Comparison of ENCODE assay signal across 18 cellular contexts in genomic region chr3:9681011-9681722, GRCh38. TPM values are rescaled to one million over a fixed set of nuclear protein-coding genes. Genes with fewer than 3 reads are reported as not detected.
DNase-seq lines count a peak whose midpoint lies in the region; ATAC-seq, FAIRE-seq and TF ChIP-seq lines count a peak whose summit lies in the region.
"Had no signal": no experiment of that assay in that cellular context is flagged by ENCODE, and none has a peak within 500 bp of the region (broad histone marks: within the 10 kb centered on the region; RNA-seq: fewer than 3 reads in every experiment).

No MANE protein-coding gene starts in this region.

- no peaks in the 10 kb centered on the region for H3K9me3 Mint-ChIP-seq in endothelial cell (ENCODE audit: unreplicated experiment)
- H3K9me3 Mint-ChIP-seq: CD8-positive, alpha-beta T cell; H9 had no signal

- H3K27ac ChIP-seq in right atrium auricular region (peak overlapping the region; percentile 23 to 26), angular gyrus (ENCODE audit: low read depth, low read length) (peak overlapping the region; percentile 7), HepG2 (ENCODE audit: extremely low read length, insufficient read depth, low read length) (peak overlapping the region; percentile 4)
- H3K27ac ChIP-seq: BLaER1 treated with 17β-estradiol and CSF1 and Interleukin-3, amounts not matched to agents 10 nM and 100 nM had no signal

- peak overlapping the region; percentile 26 for H3K4me2 ChIP-seq in HepG2 (ENCODE audit: low read depth, low read length)
- H3K4me2 ChIP-seq: BLaER1 treated with 17β-estradiol and CSF1 and Interleukin-3, amounts not matched to agents 10 nM and 100 nM had no signal

- no peak overlapping the region for H3K9ac ChIP-seq in HepG2 (ENCODE audit: insufficient read depth, low read depth, low read length)
- H3K9ac ChIP-seq: BLaER1 treated with 17β-estradiol and CSF1 and Interleukin-3, amounts not matched to agents 10 nM and 100 nM had no signal

- H3K4me3 ChIP-seq in right atrium auricular region (no peak overlapping the region), HepG2 (replicated peaks in 1 of 3; ENCODE audit: insufficient read depth in 1 of 3, low read depth in 2 of 3, low read length in 3 of 3) (no peak overlapping the region)
- H3K4me3 ChIP-seq: BLaER1 treated with 17β-estradiol and CSF1 and Interleukin-3, amounts not matched to agents 10 nM and 100 nM had no signal

- intact Hi-C loops in left ventricle myocardium superior (cut with micrococcal nuclease) (no loop called here), HepG2 (cut with micrococcal nuclease; ENCODE audit: unreplicated experiment) (no loop called here)

- no peaks in the 10 kb centered on the region for H3K79me2 ChIP-seq in HepG2 (ENCODE audit: insufficient read depth, low read length)

- TF ChIP-seq RAD21 in HepG2 (CRISPR knock-in tag; IDR thresholded peaks at IDR 0.05) = no peak

- TF ChIP-seq CTCF in right atrium auricular region (IDR thresholded peaks at IDR 0.05) (no peak), endothelial cell (IDR thresholded peaks at IDR 0.05; ENCODE audit: unreplicated experiment) (no peak), HepG2 (CRISPR knock-in tag; IDR thresholded peaks at IDR 0.05) (no peak)

- H3K27ac Mint-ChIP-seq in endothelial cell (ENCODE audit: unreplicated experiment) = no peak overlapping the region
- H3K27ac Mint-ChIP-seq: B cell; CD8-positive, alpha-beta T cell had no signal

- CTCF ChIA-PET in HepG2 (lab: Yijun Ruan, JAX; ENCODE audit: low intra/inter-chr PET ratio, low total read pairs) = no interaction called here

- TF ChIP-seq EP300 in HepG2 (IDR thresholded peaks at IDR 0.05; ENCODE audit: low read depth in 2 of 2, low read length in 2 of 2) = no peak
- no peak for TF ChIP-seq EP300 in HepG2 (CRISPR knock-in tag; IDR thresholded peaks at IDR 0.05; ENCODE audit: borderline replicate concordance)

- no peaks in the 10 kb centered on the region for H3K27me3 ChIP-seq in right atrium auricular region
- no peaks in the 10 kb centered on the region for H3K27me3 ChIP-seq in HepG2 (ENCODE audit: control insufficient read depth in 1 of 2, insufficient read depth in 2 of 2, low read length in 2 of 2)
- H3K27me3 ChIP-seq: BLaER1 treated with 17β-estradiol and CSF1 and Interleukin-3, amounts not matched to agents 10 nM and 100 nM had no signal

- peaks cover 36% of the 10 kb centered on the region for H3K4me1 Mint-ChIP-seq in endothelial cell (ENCODE audit: unreplicated experiment)
- H3K4me1 Mint-ChIP-seq: B cell, H9 had no signal

- no peak for FAIRE-seq in HepG2 (lab: Jason Lieb, UNC)
- FAIRE-seq: GM19239, H1 had no signal

- H2AFZ ChIP-seq in HepG2 (ENCODE audit: low read length) = no peak overlapping the region

- in situ Hi-C loops in HepG2 (cut with HindIII; ENCODE audit: extremely low pct_ligation_motif_present, low pct_unique_long_range_greater_than_20kb) = no loop called here

- H3K9me3 ChIP-seq in right atrium auricular region (no peaks in the 10 kb centered on the region), HepG2 (ENCODE audit: low read length) (no peaks in the 10 kb centered on the region)
- H3K9me3 ChIP-seq: BLaER1 treated with 17β-estradiol and CSF1 and Interleukin-3, amounts not matched to agents 10 nM and 100 nM had no signal

- H3K36me3 Mint-ChIP-seq in endothelial cell (ENCODE audit: low read depth, unreplicated experiment) = peaks cover 70% of the 10 kb centered on the region

- H3K4me1 ChIP-seq in right atrium auricular region = peaks cover 0 to 35% of the 10 kb centered on the region in 2 donors
- peaks cover 18% of the 10 kb centered on the region for H3K4me1 ChIP-seq in HepG2 (ENCODE audit: insufficient read depth, low read length)

- BruUV-seq in HepG2 (replicated peaks; lab: Mats Ljungman, UMichigan) = no TSS peak

- no peak for TF ChIP-seq POLR2A in HepG2 (IDR thresholded peaks at IDR 0.05; ENCODE audit: insufficient read depth in 1 of 2, low read depth in 2 of 2, low read length in 2 of 2)

- H3K4me3 Mint-ChIP-seq in endothelial cell (ENCODE audit: unreplicated experiment) = peak overlapping the region; percentile 10
- H3K4me3 Mint-ChIP-seq: B cell; CD8-positive, alpha-beta T cell; H9 had no signal

- H3K36me3 ChIP-seq in right atrium auricular region = peaks cover 100% of the 10 kb centered on the region
- peaks cover 32 to 81% of the 10 kb centered on the region in 2 experiments; a peak in 4 of 5 replicates for H3K36me3 ChIP-seq in HepG2 (replicated peaks in 1 of 2; ENCODE audit: control insufficient read depth in 1 of 2, insufficient read depth in 2 of 2, low read length in 2 of 2)

- DNase-seq in right atrium auricular region (ENCODE audit: low spot score) = no peak
- DNase-seq in left ventricle myocardium superior = no peak
- DNase-seq in endothelial cell (ENCODE audit: low spot score) = no peak
- DNase-seq in HepG2 (ENCODE audit: low spot score) = no peak
- DNase-seq in activated naive CD4-positive, alpha-beta T cell treated with anti-CD3 and anti-CD28 coated beads, Interleukin-2, amount 50 U/mL, for 16 hours = no peak
- no peak for DNase-seq in pons (ENCODE audit: low spot score)
- DNase-seq: Calu3; CD8-positive, alpha-beta T cell; DMS79 treated with DMSO at 0.1 percent for 48 hours; GF-D8; H9 had no signal

- POLR2A ChIA-PET in HepG2 (lab: Yijun Ruan, JAX) = interaction anchor here (1.3 to 1.5 kb wide), 2 partner anchors 32 to 112 kb away, joined by 5 read pairs; partner anchors contain the start of genes ARPC4 and MTMR14

- peaks cover 9% of the 10 kb centered on the region for H3K27me3 Mint-ChIP-seq in endothelial cell (ENCODE audit: unreplicated experiment)
- H3K27me3 Mint-ChIP-seq: B cell had no signal

- H4K20me1 ChIP-seq in HepG2 (ENCODE audit: insufficient read depth, low read length) = peaks cover 3% of the 10 kb centered on the region; the same call in 1 of the 2 replicates

- 67% methylated on average over 7 of the region's 7 CpGs for WGBS in HepG2 (ENCODE audit: low lambda C conversion rate)

- ATAC-seq in left ventricle myocardium superior (no peak), HepG2 (peak; percentile 53), HG03280 (IDR thresholded peaks at IDR 0.05; ENCODE audit: unreplicated experiment) (no peak)
- ATAC-seq: CD8-positive, alpha-beta T cell had no signal

RNA-seq across cellular contexts. Expression of gene CPNE9, which starts 22.5 kb away (rescaled TPM):
- total RNA-seq in right atrium auricular region (not detected), left ventricle myocardium superior (not detected), endothelial cell (ENCODE audit: unreplicated experiment) (0.31 TPM), HepG2 (2016; rRNA removed; fragmentation: Illumina TruSeq; extraction: Trizol) (not detected in 2 replicates)
- not detected in 2 replicates for total RNA-seq in HepG2 (2016; cell fraction: cytosol; rRNA removed; fragmentation: Illumina TruSeq; extraction: Trizol; ENCODE audit: low read depth)
- total RNA-seq in HepG2 (2016; cell fraction: insoluble cytoplasmic fraction; rRNA removed; fragmentation: Illumina TruSeq; extraction: Trizol) = not detected in 2 replicates
- total RNA-seq in HepG2 (2016; cell fraction: membrane; rRNA removed; fragmentation: Illumina TruSeq; extraction: Trizol) = not detected in 2 replicates
- not detected in 2 replicates for total RNA-seq in HepG2 (2016; cell fraction: nucleus; rRNA removed; fragmentation: Illumina TruSeq; extraction: Trizol)
- polyA plus RNA-seq in HepG2 (2011; rRNA removed) = 0.14 and 0.20 TPM in 2 replicates
- polyA plus RNA-seq in HepG2 (2011; cell fraction: cytosol; rRNA removed) = 0.14 and 0.17 TPM in 2 replicates
- 0.35 and 0.63 TPM in 2 replicates for polyA plus RNA-seq in HepG2 (2011; cell fraction: nucleus; rRNA removed)
- 0.19 TPM in 1 of 2 replicates, not detected in the other for polyA plus RNA-seq in HepG2 (2012)
- polyA plus RNA-seq in HepG2 (2016; cell fraction: cytosol; fragmentation: Illumina TruSeq; extraction: Trizol; ENCODE audit: low read depth) = not detected in 2 replicates
- not detected in 2 replicates for polyA plus RNA-seq in HepG2 (2016; cell fraction: insoluble cytoplasmic fraction; fragmentation: Illumina TruSeq; extraction: Trizol; ENCODE audit: low read depth)
- polyA plus RNA-seq in HepG2 (2016; cell fraction: membrane; fragmentation: Illumina TruSeq; extraction: Trizol; ENCODE audit: low read depth) = not detected in 2 replicates
- not detected in 2 replicates for polyA plus RNA-seq in HepG2 (2016; cell fraction: nucleus; fragmentation: Illumina TruSeq; extraction: Trizol; ENCODE audit: insufficient read depth, low read depth)
- not detected in 2 replicates for polyA minus RNA-seq in HepG2 (2011; rRNA and poly(A)+ RNA removed; ENCODE audit: low replicate concordance)
- polyA minus RNA-seq in HepG2 (2011; cell fraction: cytosol; rRNA and poly(A)+ RNA removed) = not detected in 2 replicates
- not detected in 2 replicates for polyA minus RNA-seq in HepG2 (2011; cell fraction: nucleus; rRNA and poly(A)+ RNA removed)
- total RNA-seq: A172, Calu3 had no signal

RNA-seq across cellular contexts. Expression of gene MTMR14, which starts 31.9 kb away (rescaled TPM):
- 10 to 100 TPM; 47.6 to 52.0 TPM for total RNA-seq in right atrium auricular region
- total RNA-seq in left ventricle myocardium superior = 45.3 TPM
- 65.0 TPM for total RNA-seq in endothelial cell (ENCODE audit: unreplicated experiment)
- 32.1 and 32.8 TPM in 2 replicates for total RNA-seq in HepG2 (2016; rRNA removed; fragmentation: Illumina TruSeq; extraction: Trizol)
- total RNA-seq in HepG2 (2016; cell fraction: cytosol; rRNA removed; fragmentation: Illumina TruSeq; extraction: Trizol; ENCODE audit: low read depth) = 13.1 and 13.6 TPM in 2 replicates
- 31.6 and 34.2 TPM in 2 replicates for total RNA-seq in HepG2 (2016; cell fraction: insoluble cytoplasmic fraction; rRNA removed; fragmentation: Illumina TruSeq; extraction: Trizol)
- 27.7 and 29.6 TPM in 2 replicates for total RNA-seq in HepG2 (2016; cell fraction: membrane; rRNA removed; fragmentation: Illumina TruSeq; extraction: Trizol)
- 21.4 and 25.0 TPM in 2 replicates for total RNA-seq in HepG2 (2016; cell fraction: nucleus; rRNA removed; fragmentation: Illumina TruSeq; extraction: Trizol)
- polyA plus RNA-seq in HepG2 (2011; rRNA removed) = 27.1 and 34.1 TPM in 2 replicates
- 24.2 and 25.0 TPM in 2 replicates for polyA plus RNA-seq in HepG2 (2011; cell fraction: cytosol; rRNA removed)
- polyA plus RNA-seq in HepG2 (2011; cell fraction: nucleus; rRNA removed) = 50.1 and 52.8 TPM in 2 replicates
- 21.2 and 22.8 TPM in 2 replicates for polyA plus RNA-seq in HepG2 (2012)
- polyA plus RNA-seq in HepG2 (2016; cell fraction: cytosol; fragmentation: Illumina TruSeq; extraction: Trizol; ENCODE audit: low read depth) = 12.6 and 13.3 TPM in 2 replicates
- 28.2 TPM in 2 replicates for polyA plus RNA-seq in HepG2 (2016; cell fraction: insoluble cytoplasmic fraction; fragmentation: Illumina TruSeq; extraction: Trizol; ENCODE audit: low read depth)
- polyA plus RNA-seq in HepG2 (2016; cell fraction: membrane; fragmentation: Illumina TruSeq; extraction: Trizol; ENCODE audit: low read depth) = 18.7 and 19.2 TPM in 2 replicates
- 30.0 and 32.2 TPM in 2 replicates for polyA plus RNA-seq in HepG2 (2016; cell fraction: nucleus; fragmentation: Illumina TruSeq; extraction: Trizol; ENCODE audit: insufficient read depth, low read depth)
- polyA minus RNA-seq in HepG2 (2011; rRNA and poly(A)+ RNA removed; ENCODE audit: low replicate concordance) = 38.6 and 41.3 TPM in 2 replicates
- 14.0 and 18.4 TPM in 2 replicates for polyA minus RNA-seq in HepG2 (2011; cell fraction: cytosol; rRNA and poly(A)+ RNA removed)
- polyA minus RNA-seq in HepG2 (2011; cell fraction: nucleus; rRNA and poly(A)+ RNA removed) = 34.6 and 41.4 TPM in 2 replicates

RNA-seq across cellular contexts. Expression of gene BRPF1, which starts 50.4 kb away (rescaled TPM):
- total RNA-seq in right atrium auricular region = 10 to 100 TPM in 1 of 2 donors, 1 to 10 TPM in 1; 8.8 to 15.3 TPM
- total RNA-seq in left ventricle myocardium superior = 9.9 TPM
- total RNA-seq in endothelial cell (ENCODE audit: unreplicated experiment) = 40.6 TPM
- total RNA-seq in HepG2 (2016; rRNA removed; fragmentation: Illumina TruSeq; extraction: Trizol) = 7.5 and 10.0 TPM in 2 replicates
- total RNA-seq in HepG2 (2016; cell fraction: cytosol; rRNA removed; fragmentation: Illumina TruSeq; extraction: Trizol; ENCODE audit: low read depth) = 1.9 and 2.6 TPM in 2 replicates
- 6.6 and 9.5 TPM in 2 replicates for total RNA-seq in HepG2 (2016; cell fraction: insoluble cytoplasmic fraction; rRNA removed; fragmentation: Illumina TruSeq; extraction: Trizol)
- total RNA-seq in HepG2 (2016; cell fraction: membrane; rRNA removed; fragmentation: Illumina TruSeq; extraction: Trizol) = 4.2 and 4.4 TPM in 2 replicates
- 11.3 and 13.7 TPM in 2 replicates for total RNA-seq in HepG2 (2016; cell fraction: nucleus; rRNA removed; fragmentation: Illumina TruSeq; extraction: Trizol)
- polyA plus RNA-seq in HepG2 (2011; rRNA removed) = 7.3 and 7.4 TPM in 2 replicates
- polyA plus RNA-seq in HepG2 (2011; cell fraction: cytosol; rRNA removed) = 4.3 and 5.0 TPM in 2 replicates
- 26.1 and 36.3 TPM in 2 replicates for polyA plus RNA-seq in HepG2 (2011; cell fraction: nucleus; rRNA removed)
- polyA plus RNA-seq in HepG2 (2012) = 6.0 and 6.8 TPM in 2 replicates
- polyA plus RNA-seq in HepG2 (2016; cell fraction: cytosol; fragmentation: Illumina TruSeq; extraction: Trizol; ENCODE audit: low read depth) = 0.49 and 0.61 TPM in 2 replicates
- 6.7 and 7.2 TPM in 2 replicates for polyA plus RNA-seq in HepG2 (2016; cell fraction: insoluble cytoplasmic fraction; fragmentation: Illumina TruSeq; extraction: Trizol; ENCODE audit: low read depth)
- polyA plus RNA-seq in HepG2 (2016; cell fraction: membrane; fragmentation: Illumina TruSeq; extraction: Trizol; ENCODE audit: low read depth) = 1.5 and 1.6 TPM in 2 replicates
- 29.3 and 31.8 TPM in 2 replicates for polyA plus RNA-seq in HepG2 (2016; cell fraction: nucleus; fragmentation: Illumina TruSeq; extraction: Trizol; ENCODE audit: insufficient read depth, low read depth)
- polyA minus RNA-seq in HepG2 (2011; rRNA and poly(A)+ RNA removed; ENCODE audit: low replicate concordance) = 9.9 and 28.6 TPM in 2 replicates
- polyA minus RNA-seq in HepG2 (2011; cell fraction: cytosol; rRNA and poly(A)+ RNA removed) = 3.2 and 6.0 TPM in 2 replicates
- polyA minus RNA-seq in HepG2 (2011; cell fraction: nucleus; rRNA and poly(A)+ RNA removed) = 12.9 and 15.8 TPM in 2 replicates
